Comparison of ENCODE assay signal across 32 cellular contexts in genomic region chr12:86723326-86723725, GRCh38.
DNase-seq lines count a peak whose midpoint lies in the region; ATAC-seq, FAIRE-seq and TF ChIP-seq lines count a peak whose summit lies in the region.
"Had no signal": no experiment of that assay in that cellular context is flagged by ENCODE, and none has a peak within 500 bp of the region (broad histone marks: within the 10 kb centered on the region; RNA-seq: fewer than 3 reads in every experiment).

No MANE protein-coding gene starts in this region.

- no peak overlapping the region for H3K23ac ChIP-seq in IMR-90 (ENCODE audit: low read depth, low read length)

- peaks cover 6% of the 10 kb centered on the region for H3K9me3 Mint-ChIP-seq in astrocyte (ENCODE audit: unreplicated experiment)
- peaks cover 17% of the 10 kb centered on the region for H3K9me3 Mint-ChIP-seq in CD8-positive, alpha-beta T cell
- H3K9me3 Mint-ChIP-seq: activated naive CD8-positive, alpha-beta T cell treated with anti-CD3 and anti-CD28 coated beads for 36 hours had no signal

- in situ Hi-C loops in IMR-90 (cut with MboI; ENCODE audit: low sequenced_read_pairs) = no loop called here

- peak; percentile 12 for DNase-seq in BE2C
- DNase-seq in IMR-90 = no peak
- DNase-seq in astrocyte (ENCODE audit: low read depth) = no peak
- peak; percentile 28 for DNase-seq in iris pigment epithelial cell (ENCODE audit: low read depth)
- DNase-seq in NK-92 (lab: John Stamatoyannopoulos, UW; ENCODE audit: unreplicated experiment) = no peak
- DNase-seq in CD8-positive, alpha-beta T cell = no peak
- no peak for DNase-seq in D721Med (ENCODE audit: insufficient read length, low spot score)
- DNase-seq: activated CD4-positive, alpha-beta T cell treated with anti-CD3 and anti-CD28 coated beads for 48 hours; activated CD8-positive, alpha-beta memory T cell treated with anti-CD3 and anti-CD28 coated beads for 24 hours; activated effector memory CD4-positive, alpha-beta T cell treated with Interleukin-2 at 50 U/mL for 16 hours; activated naive CD8-positive, alpha-beta T cell treated with anti-CD3 and anti-CD28 coated beads for 36 hours; aorta; colonic mucosa; effector memory CD4-positive, alpha-beta T cell; head of caudate nucleus; HFFc6; MM.1S; naive thymus-derived CD8-positive, alpha-beta T cell; NCI-H2029; NCI-H526 treated with DMSO at 0.1 percent for 48 hours; SIG-M5; stimulated activated CD4-positive, alpha-beta T cell treated with anti-CD3 and anti-CD28 coated beads, Interleukin-4, amount 100 ng/mL, for 4 hours; T-helper 9 cell; transverse colon; WERI-Rb-1 had no signal

- TF ChIP-seq EP300 in gastroesophageal sphincter (IDR thresholded peaks at IDR 0.05) = no peak

- no peaks in the 10 kb centered on the region for H3K27me3 ChIP-seq in BE2C
- H3K27me3 ChIP-seq in IMR-90 (ENCODE audit: control insufficient read depth, insufficient read depth, low read length) = no peaks in the 10 kb centered on the region
- no peaks in the 10 kb centered on the region for H3K27me3 ChIP-seq in astrocyte (ENCODE audit: insufficient read depth, low read length)
- H3K27me3 ChIP-seq in gastroesophageal sphincter = no peaks in the 10 kb centered on the region
- no peaks in the 10 kb centered on the region for H3K27me3 ChIP-seq in CD8-positive, alpha-beta T cell (ENCODE audit: insufficient read depth, low read length)
- H3K27me3 ChIP-seq: BLaER1 treated with 17β-estradiol and CSF1 and Interleukin-3, amounts not matched to agents 10 nM and 100 nM; cardiac muscle cell; colonic mucosa; transverse colon had no signal

- no peak overlapping the region for H3K9ac ChIP-seq in IMR-90 (ENCODE audit: low read depth, low read length)
- no peak overlapping the region for H3K9ac ChIP-seq in astrocyte (ENCODE audit: low read length)
- H3K9ac ChIP-seq: BLaER1 treated with 17β-estradiol and CSF1 and Interleukin-3, amounts not matched to agents 10 nM and 100 nM had no signal

- intact Hi-C loops in IMR-90 (cut with micrococcal nuclease) = no loop called here
- intact Hi-C loops in CD8-positive, alpha-beta T cell (cut with DNase I, micrococcal nuclease) = no loop called here

- CTCF ChIA-PET in IMR-90 (lab: Yijun Ruan, JAX) = no interaction called here
- CTCF ChIA-PET in CD8-positive, alpha-beta T cell (lab: Charles Lee) = no interaction called here

- H3K4me1 Mint-ChIP-seq in astrocyte (ENCODE audit: low read depth, unreplicated experiment) = peaks cover 5% of the 10 kb centered on the region
- no peaks in the 10 kb centered on the region for H3K4me1 Mint-ChIP-seq in CD8-positive, alpha-beta T cell (ENCODE audit: low read depth)
- H3K4me1 Mint-ChIP-seq: activated naive CD8-positive, alpha-beta T cell treated with anti-CD3 and anti-CD28 coated beads for 36 hours; naive thymus-derived CD8-positive, alpha-beta T cell had no signal

- no peaks in the 10 kb centered on the region for H3K36me3 Mint-ChIP-seq in astrocyte (ENCODE audit: low read depth, unreplicated experiment)
- H3K36me3 Mint-ChIP-seq in CD8-positive, alpha-beta T cell = no peaks in the 10 kb centered on the region
- H3K36me3 Mint-ChIP-seq: activated naive CD8-positive, alpha-beta T cell treated with anti-CD3 and anti-CD28 coated beads for 36 hours; naive thymus-derived CD8-positive, alpha-beta T cell had no signal

- no peak overlapping the region for H3K4me3 Mint-ChIP-seq in astrocyte (ENCODE audit: unreplicated experiment)
- H3K4me3 Mint-ChIP-seq in CD8-positive, alpha-beta T cell = no peak overlapping the region
- H3K4me3 Mint-ChIP-seq: activated naive CD8-positive, alpha-beta T cell treated with anti-CD3 and anti-CD28 coated beads for 36 hours; HFFc6; naive thymus-derived CD8-positive, alpha-beta T cell had no signal

- H2AFZ ChIP-seq in IMR-90 (replicated peaks; ENCODE audit: low read length, poor library complexity) = peak overlapping the region; percentile 28
- H2AFZ ChIP-seq in astrocyte (ENCODE audit: low read depth, low read length) = peak overlapping the region; percentile 3

- no peaks in the 10 kb centered on the region; the same call in 1 of the 2 replicates for H3K4me1 ChIP-seq in BE2C
- H3K4me1 ChIP-seq in IMR-90 (ENCODE audit: control insufficient read depth, insufficient read depth, low read length) = peaks cover 9% of the 10 kb centered on the region
- peaks cover 10% of the 10 kb centered on the region for H3K4me1 ChIP-seq in astrocyte (ENCODE audit: insufficient read depth, low read length)
- peaks cover 0 to 7% (median 0%) of the 10 kb centered on the region in 3 donors for H3K4me1 ChIP-seq in gastroesophageal sphincter
- no peaks in the 10 kb centered on the region for H3K4me1 ChIP-seq in CD8-positive, alpha-beta T cell (ENCODE audit: insufficient read depth, low read length)
- H3K4me1 ChIP-seq: colonic mucosa, transverse colon had no signal

- H2BK5ac ChIP-seq in IMR-90 (ENCODE audit: low read depth, low read length, poor library complexity, severe bottlenecking) = peak overlapping the region; percentile 68

- H2BK20ac ChIP-seq in IMR-90 (ENCODE audit: low read depth, low read length) = peak overlapping the region; percentile 75; the same call in 1 of the 2 replicates

- peak overlapping the region; percentile 41 for H2BK120ac ChIP-seq in IMR-90 (ENCODE audit: low read depth, low read length)

- no peak for TF ChIP-seq POLR2A in IMR-90 (IDR thresholded peaks at IDR 0.05; ENCODE audit: low read depth, low read length)
- TF ChIP-seq POLR2A in gastroesophageal sphincter (IDR thresholded peaks at IDR 0.05) = no peak

- H2AK5ac ChIP-seq in IMR-90 (ENCODE audit: low read depth, low read length) = no peak overlapping the region; the same call in 1 of the 2 replicates

- H4K91ac ChIP-seq in IMR-90 (ENCODE audit: insufficient read depth, low read depth, low read length) = peak overlapping the region; percentile 71

- peak overlapping the region; percentile 56; the same call in 1 of the 3 replicates for H2BK15ac ChIP-seq in IMR-90 (ENCODE audit: low read depth, low read length)

- H3K56ac ChIP-seq in IMR-90 (ENCODE audit: extremely low read depth, insufficient read depth, low read length) = no peak overlapping the region

- H3K27ac ChIP-seq in IMR-90 (ENCODE audit: insufficient read depth, low read length) (peak overlapping the region; percentile 21; the same call in 1 of the 2 replicates), astrocyte (ENCODE audit: low read depth, low read length) (no peak overlapping the region), gastroesophageal sphincter (no peak overlapping the region)
- no peak overlapping the region for H3K27ac ChIP-seq in CD8-positive, alpha-beta T cell (ENCODE audit: low read depth, low read length)
- H3K27ac ChIP-seq: BLaER1 treated with 17β-estradiol and CSF1 and Interleukin-3, amounts not matched to agents 10 nM and 100 nM; cardiac muscle cell; colonic mucosa; transverse colon; WERI-Rb-1 had no signal

- no TSS peak for BruUV-seq in IMR-90 (replicated peaks; lab: Mats Ljungman, UMichigan)

- H2AK9ac ChIP-seq in IMR-90 (replicated peaks; ENCODE audit: low read depth, low read length, poor library complexity) = no peak overlapping the region

- H4K5ac ChIP-seq in IMR-90 (ENCODE audit: low read depth, low read length) = peak overlapping the region; percentile 85

- no peak overlapping the region for H3K14ac ChIP-seq in IMR-90 (replicated peaks; ENCODE audit: low read depth, low read length)

- no peaks in the 10 kb centered on the region for H3K9me1 ChIP-seq in IMR-90 (ENCODE audit: insufficient read depth, low read length)

- no peak for TF ChIP-seq RAD21 in IMR-90 (IDR thresholded peaks at IDR 0.05; ENCODE audit: low read length)

- TF ChIP-seq CTCF in BE2C (IDR thresholded peaks at IDR 0.05; ENCODE audit: low read depth, low read length) (no peak), IMR-90 (conservative IDR thresholded peaks at IDR 0.05; ENCODE audit: low read depth, low read length) (no peak), astrocyte (IDR thresholded peaks at IDR 0.05; ENCODE audit: insufficient read depth, low read depth, low read length) (no peak), gastroesophageal sphincter (IDR thresholded peaks at IDR 0.05) (no peak), D721Med (IDR thresholded peaks at IDR 0.05; ENCODE audit: insufficient read depth, missing control alignments) (no peak)
- no peak for TF ChIP-seq CTCF in CD8-positive, alpha-beta T cell (IDR thresholded peaks at IDR 0.05)

- FAIRE-seq in astrocyte (lab: Jason Lieb, UNC) (no peak), D721Med (lab: Jason Lieb, UNC) (no peak)
- FAIRE-seq: G401.6, K562, RCC 7860 had no signal

- dilution Hi-C loops in IMR-90 (cut with HindIII; ENCODE audit: low sequenced_read_pairs, unreplicated experiment) = no loop called here

- ATAC-seq in IMR-90 (ENCODE audit: low read depth) = no peak
- ATAC-seq in gastroesophageal sphincter = no peak
- ATAC-seq in CD8-positive, alpha-beta T cell = no peak
- ATAC-seq: K562; naive thymus-derived CD8-positive, alpha-beta T cell had no signal

- H3K4me3 ChIP-seq in BE2C (ENCODE audit: low read depth, low read length) (no peak overlapping the region), IMR-90 (ENCODE audit: insufficient read depth, low read depth, low read length) (no peak overlapping the region), astrocyte (ENCODE audit: insufficient read depth, low read depth, low read length) (no peak overlapping the region), gastroesophageal sphincter (no peak overlapping the region)
- H3K4me3 ChIP-seq in CD8-positive, alpha-beta T cell (ENCODE audit: low read depth, low read length) = no peak overlapping the region
- H3K4me3 ChIP-seq: BLaER1 treated with 17β-estradiol and CSF1 and Interleukin-3, amounts not matched to agents 10 nM and 100 nM; cardiac muscle cell; colonic mucosa; K562; lung; transverse colon had no signal

- peak overlapping the region; percentile 38 for H3K4ac ChIP-seq in IMR-90 (ENCODE audit: low read depth, low read length)

- no peaks in the 10 kb centered on the region for H3K79me2 ChIP-seq in astrocyte (ENCODE audit: insufficient read depth, low read length)

- no peaks in the 10 kb centered on the region for H3K79me1 ChIP-seq in IMR-90 (ENCODE audit: low read depth in 1 of 2, low read length in 2 of 2)

- H3K27me3 Mint-ChIP-seq in astrocyte (ENCODE audit: low read depth, unreplicated experiment) = no peaks in the 10 kb centered on the region
- no peaks in the 10 kb centered on the region for H3K27me3 Mint-ChIP-seq in CD8-positive, alpha-beta T cell (ENCODE audit: low read depth)
- H3K27me3 Mint-ChIP-seq: activated naive CD8-positive, alpha-beta T cell treated with anti-CD3 and anti-CD28 coated beads for 36 hours; naive thymus-derived CD8-positive, alpha-beta T cell had no signal

- peak overlapping the region in 1 of 2 experiments; percentile 84; a peak in 2 of 4 replicates for H4K8ac ChIP-seq in IMR-90 (ENCODE audit: low read depth in 2 of 2, low read length in 2 of 2)

- peak overlapping the region; percentile 83; the same call in 1 of the 2 replicates for H3K18ac ChIP-seq in IMR-90 (ENCODE audit: low read depth, low read length)

- H3K27ac Mint-ChIP-seq in astrocyte (ENCODE audit: unreplicated experiment) = no peak overlapping the region
- no peak overlapping the region for H3K27ac Mint-ChIP-seq in CD8-positive, alpha-beta T cell
- H3K27ac Mint-ChIP-seq: activated naive CD8-positive, alpha-beta T cell treated with anti-CD3 and anti-CD28 coated beads for 36 hours; HFFc6; naive thymus-derived CD8-positive, alpha-beta T cell had no signal

- H3K36me3 ChIP-seq in BE2C = no peaks in the 10 kb centered on the region
- H3K36me3 ChIP-seq in IMR-90 (ENCODE audit: control insufficient read depth, insufficient read depth, low read length) = no peaks in the 10 kb centered on the region
- no peaks in the 10 kb centered on the region for H3K36me3 ChIP-seq in astrocyte (ENCODE audit: insufficient read depth, low read length)
- H3K36me3 ChIP-seq in gastroesophageal sphincter = no peaks in the 10 kb centered on the region
- no peaks in the 10 kb centered on the region for H3K36me3 ChIP-seq in CD8-positive, alpha-beta T cell (ENCODE audit: insufficient read depth, low read length)
- H3K36me3 ChIP-seq: BLaER1 treated with 17β-estradiol and CSF1 and Interleukin-3, amounts not matched to agents 10 nM and 100 nM; cardiac muscle cell; colonic mucosa; transverse colon; WERI-Rb-1 had no signal

- no peaks in the 10 kb centered on the region for H3K9me3 ChIP-seq in BE2C
- H3K9me3 ChIP-seq in IMR-90 (ENCODE audit: control insufficient read depth, insufficient read depth, low read length) = no peaks in the 10 kb centered on the region; the same call in 1 of the 2 replicates
- no peaks in the 10 kb centered on the region for H3K9me3 ChIP-seq in astrocyte (ENCODE audit: insufficient read depth, low read depth, low read length)
- no peaks in the 10 kb centered on the region for H3K9me3 ChIP-seq in gastroesophageal sphincter
- no peaks in the 10 kb centered on the region for H3K9me3 ChIP-seq in CD8-positive, alpha-beta T cell (ENCODE audit: low read length)
- H3K9me3 ChIP-seq: BLaER1 treated with 17β-estradiol and CSF1 and Interleukin-3, amounts not matched to agents 10 nM and 100 nM; colonic mucosa; transverse colon had no signal

- WGBS in IMR-90 (ENCODE audit: extremely low coverage in 2 of 2, insufficient read length in 1 of 2), 2 experiments = no CpG with 5 or more reads among the region's 2 CpGs
- 73 to 94% methylated on average over 2 of the region's 2 CpGs for WGBS in gastroesophageal sphincter (ENCODE audit: low coverage in 1 of 2), 2 donors

- H3K4me2 ChIP-seq in IMR-90 (ENCODE audit: low read depth, low read length) = no peak overlapping the region
- H3K4me2 ChIP-seq in astrocyte (ENCODE audit: low read length) = no peak overlapping the region
- H3K4me2 ChIP-seq: BLaER1 treated with 17β-estradiol and CSF1 and Interleukin-3, amounts not matched to agents 10 nM and 100 nM had no signal

- H4K20me1 ChIP-seq in IMR-90 (ENCODE audit: insufficient read depth, low read length) = no peaks in the 10 kb centered on the region
- H4K20me1 ChIP-seq in astrocyte (ENCODE audit: insufficient read depth, low read length) = no peaks in the 10 kb centered on the region
- H4K20me1 ChIP-seq: BLaER1 treated with 17β-estradiol and CSF1 and Interleukin-3, amounts not matched to agents 10 nM and 100 nM had no signal

- POLR2A ChIA-PET in IMR-90 (lab: Charles Lee; ENCODE audit: unreplicated experiment) = no interaction called here
- POLR2A ChIA-PET in CD8-positive, alpha-beta T cell (lab: Charles Lee) = no interaction called here

Comparison
In these comparisons a context has a peak if more than half of its experiments do, and no peak if none do; other contexts are left out.
1. DNase-seq: peak in BE2C (single experiment) and iris pigment epithelial cell (single experiment); none in IMR-90 (single experiment), astrocyte (single experiment), NK-92 (single experiment), CD8-positive, alpha-beta T cell (0 of 7) and D721Med (single experiment).